25 cellular contexts compared by ENCODE assay signal in genomic region chr7:50970092-50970491, GRCh38.
DNase-seq lines count a peak whose midpoint lies in the region; ATAC-seq and TF ChIP-seq lines count a peak whose summit lies in the region.
"Had no signal": no experiment of that assay in that cellular context is flagged by ENCODE, and none has a peak within 500 bp of the region (broad histone marks: within the 10 kb centered on the region; RNA-seq: fewer than 3 reads in every experiment).

No MANE protein-coding gene starts in this region.

- peak; percentile 19 for DNase-seq in DMS53 (lab: John Stamatoyannopoulos, UW)
- no peak for DNase-seq in DMS53 treated with DMSO at 0.1 percent for 48 hours (lab: John Stamatoyannopoulos, UW; ENCODE audit: unreplicated experiment)
- DNase-seq in NCI-H69 (lab: John Stamatoyannopoulos, UW) = peak; percentile 40
- DNase-seq in iPS-NIHi7 (ENCODE audit: extremely low spot score) = peak; percentile 35
- DNase-seq in retinal pigment epithelial cell (ENCODE audit: low read depth) = peak; percentile 69
- no peak for DNase-seq in activated T-cell treated with anti-CD3 and anti-CD28 coated beads, Interleukin-2, amount 50 U/mL, for 24 hours
- DNase-seq: 8988T; activated CD4-positive, alpha-beta T cell treated with anti-CD3 and anti-CD28 coated beads for 1 hour; activated gamma-delta T cell treated with Interleukin-2 at 50 U/mL for 16 hours; activated naive CD8-positive, alpha-beta T cell treated with anti-CD3 and anti-CD28 coated beads, Interleukin-2, amount 50 U/mL, for 24 hours; CD4-positive, alpha-beta T cell; foreskin keratinocyte; GF-D8; GM23248; heart right ventricle; MG63; NCI-H1417 treated with DMSO at 0.1 percent for 48 hours; NCI-H2227 treated with DMSO at 0.1 percent for 48 hours; psoas muscle; stimulated activated CD8-positive, alpha-beta memory T cell treated with anti-CD3 and anti-CD28 coated beads, Interleukin-4, amount 100 ng/mL, for 48 hours; transverse colon had no signal

- peaks cover 6% of the 10 kb centered on the region for H3K9me3 Mint-ChIP-seq in activated T-cell treated with anti-CD3 and anti-CD28 coated beads, Interleukin-2, amount 50 U/mL, for 24 hours

- TF ChIP-seq CTCF in retinal pigment epithelial cell (conservative IDR thresholded peaks at IDR 0.05; ENCODE audit: low read depth, low read length) = no peak

- ATAC-seq in GM18868 (IDR thresholded peaks at IDR 0.05; ENCODE audit: unreplicated experiment) = no peak
- no peak for ATAC-seq in HG03045 (IDR thresholded peaks at IDR 0.05; ENCODE audit: unreplicated experiment)
- ATAC-seq: activated naive CD8-positive, alpha-beta T cell treated with anti-CD3 and anti-CD28 coated beads, Interleukin-2, amount 50 U/mL, for 24 hours; foreskin keratinocyte; heart right ventricle; K562 had no signal

- no peaks in the 10 kb centered on the region for H3K36me3 Mint-ChIP-seq in activated T-cell treated with anti-CD3 and anti-CD28 coated beads, Interleukin-2, amount 50 U/mL, for 24 hours (ENCODE audit: low read depth)

- peaks cover 10% of the 10 kb centered on the region for H3K27me3 Mint-ChIP-seq in activated T-cell treated with anti-CD3 and anti-CD28 coated beads, Interleukin-2, amount 50 U/mL, for 24 hours
- H3K27me3 Mint-ChIP-seq: activated naive CD8-positive, alpha-beta T cell treated with anti-CD3 and anti-CD28 coated beads, Interleukin-2, amount 50 U/mL, for 24 hours had no signal

- H3K4me3 ChIP-seq in retinal pigment epithelial cell (ENCODE audit: low read length) = no peak overlapping the region
- H3K4me3 ChIP-seq: GM23248, heart right ventricle, K562, MG63, psoas muscle, SJSA1, transverse colon had no signal

- no peak overlapping the region for H3K27ac Mint-ChIP-seq in activated T-cell treated with anti-CD3 and anti-CD28 coated beads, Interleukin-2, amount 50 U/mL, for 24 hours
- H3K27ac Mint-ChIP-seq: activated naive CD8-positive, alpha-beta T cell treated with anti-CD3 and anti-CD28 coated beads, Interleukin-2, amount 50 U/mL, for 24 hours; CD4-positive, alpha-beta T cell had no signal

- H3K4me1 Mint-ChIP-seq in activated T-cell treated with anti-CD3 and anti-CD28 coated beads, Interleukin-2, amount 50 U/mL, for 24 hours (ENCODE audit: low read depth) = no peaks in the 10 kb centered on the region
- H3K4me1 Mint-ChIP-seq: activated naive CD8-positive, alpha-beta T cell treated with anti-CD3 and anti-CD28 coated beads, Interleukin-2, amount 50 U/mL, for 24 hours had no signal

- no peak overlapping the region for H3K4me3 Mint-ChIP-seq in activated T-cell treated with anti-CD3 and anti-CD28 coated beads, Interleukin-2, amount 50 U/mL, for 24 hours
- H3K4me3 Mint-ChIP-seq: activated naive CD8-positive, alpha-beta T cell treated with anti-CD3 and anti-CD28 coated beads, Interleukin-2, amount 50 U/mL, for 24 hours; CD4-positive, alpha-beta T cell had no signal

Comparison
In these comparisons a context has a peak if more than half of its experiments do, and no peak if none do; other contexts are left out.
1. DNase-seq: peak in DMS53 (single experiment), NCI-H69 (single experiment), iPS-NIHi7 (single experiment) and retinal pigment epithelial cell (single experiment); none in DMS53 treated with DMSO at 0.1 percent for 48 hours (single experiment) and activated T-cell treated with anti-CD3 and anti-CD28 coated beads, Interleukin-2, amount 50 U/mL, for 24 hours (single experiment).